Comparison of ENCODE assay signal across 1 cellular context in genomic region chr14:67609642-67610310, GRCh38.
TF ChIP-seq lines count a peak whose summit lies in the region.

No MANE protein-coding gene starts in this region.

TF ChIP-seq in WTC11, 78 proteins besides CTCF, POLR2A, EP300 and RAD21 (continued from another document):
- TF ChIP-seq ZNF281 (CRISPR knock-in tag; IDR thresholded peaks at IDR 0.05) (no peak), ATF2 (CRISPR knock-in tag; IDR thresholded peaks at IDR 0.05; ENCODE audit: borderline replicate concordance, low read depth) (no peak), CREB1 (CRISPR knock-in tag; IDR thresholded peaks at IDR 0.05) (no peak), ERG (CRISPR knock-in tag; IDR thresholded peaks at IDR 0.05) (no peak), ZNF121 (CRISPR knock-in tag; IDR thresholded peaks at IDR 0.05) (no peak), RELA (CRISPR knock-in tag; IDR thresholded peaks at IDR 0.05; ENCODE audit: borderline replicate concordance) (no peak), PREB (CRISPR knock-in tag; IDR thresholded peaks at IDR 0.05; ENCODE audit: borderline replicate concordance) (no peak), MLX (CRISPR knock-in tag; IDR thresholded peaks at IDR 0.05) (no peak), HMGA2 (CRISPR knock-in tag; IDR thresholded peaks at IDR 0.05) (no peak)
